In the genomic region with DNA sequence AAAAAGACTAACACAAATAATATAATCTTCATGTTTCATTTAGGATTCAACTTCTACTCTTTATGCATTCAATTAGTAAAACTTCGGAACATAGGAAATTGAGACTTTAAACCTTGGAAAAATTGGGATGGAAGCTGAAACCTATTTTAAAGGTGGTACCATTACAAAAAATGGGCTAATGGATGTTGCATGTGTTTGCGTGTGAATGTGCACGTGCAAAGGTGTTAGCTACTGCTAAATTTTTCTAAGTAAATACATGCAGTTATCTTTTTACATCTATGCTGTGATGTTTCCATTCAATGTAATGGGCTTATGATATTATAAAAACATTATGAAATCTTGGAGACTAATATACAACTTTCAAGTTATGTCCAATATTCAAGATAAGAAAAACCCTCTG, we compare ENCODE assay signal across 30 cellular contexts.
"Had no signal": no experiment of that assay in that cellular context is flagged by ENCODE, and none has a peak within 500 bp of the region (broad histone marks: within the 10 kb centered on the region; RNA-seq: fewer than 3 reads in every experiment).

No MANE protein-coding gene starts in this region.

- H3K27ac ChIP-seq: ascending aorta, cardiac muscle cell, WERI-Rb-1 had no signal

- H3K9me3 ChIP-seq: ascending aorta had no signal

- H3K36me3 ChIP-seq: ascending aorta, cardiac muscle cell, WERI-Rb-1 had no signal

- ATAC-seq: activated CD8-positive, alpha-beta T cell treated with anti-CD3 and anti-CD28 coated beads for 36 hours; activated naive CD8-positive, alpha-beta T cell treated with anti-CD3 and anti-CD28 coated beads, Interleukin-2, amount 50 U/mL, for 24 hours; WTC11 had no signal

- H3K4me1 ChIP-seq: ascending aorta had no signal

- FAIRE-seq: bronchial epithelial cell, TTC549 had no signal

- H3K4me3 ChIP-seq: ascending aorta, cardiac muscle cell had no signal

- DNase-seq: activated CD4-positive, alpha-beta memory T cell treated with anti-CD3 and anti-CD28 coated beads for 36 hours; activated CD4-positive, alpha-beta T cell treated with anti-CD3 and anti-CD28 coated beads for 4 hours; activated CD4-positive, alpha-beta T cell treated with anti-CD3 and anti-CD28 coated beads, Interleukin-2, amount 10 ng/mL, durations not matched to agents 24 days and 14 days; activated CD4-positive, alpha-beta T cell treated with anti-CD3 and anti-CD28 coated beads, Interleukin-2, amount 50 U/mL, for 1 hour; activated CD4-positive, alpha-beta T cell treated with anti-CD3 and anti-CD28 coated beads, Interleukin-2, amount 50 U/mL, for 4 hours; activated CD4-positive, CD25-positive, alpha-beta regulatory T cell; activated CD4-positive, CD25-positive, alpha-beta regulatory T cell treated with anti-CD3 and anti-CD28 coated beads, Interleukin-2, amount 50 U/mL, for 72 hours; activated CD8-positive, alpha-beta memory T cell treated with anti-CD3 and anti-CD28 coated beads, Interleukin-2, amount 50 U/mL, for 4 hours; activated CD8-positive, alpha-beta T cell treated with anti-CD3 and anti-CD28 coated beads for 36 hours; activated effector memory CD4-positive, alpha-beta T cell treated with Interleukin-2 at 50 U/mL for 16 hours; activated gamma-delta T cell; activated naive CD4-positive, alpha-beta T cell treated with anti-CD3 and anti-CD28 coated beads, Interleukin-2, amount 10 ng/mL, durations not matched to agents 7 days and 5 days; activated naive CD4-positive, alpha-beta T cell treated with Interleukin-2 at 50 U/mL for 16 hours; activated naive CD8-positive, alpha-beta T cell treated with anti-CD3 and anti-CD28 coated beads, Interleukin-2, amount 10 ng/mL, durations not matched to agents 7 days and 5 days; activated naive CD8-positive, alpha-beta T cell treated with anti-CD3 and anti-CD28 coated beads, Interleukin-2, amount 50 U/mL, for 24 hours; activated T-cell treated with anti-CD3 and anti-CD28 coated beads for 4 hours; activated T-cell treated with anti-CD3 and anti-CD28 coated beads, Interleukin-2, amount 50 U/mL, for 1 hour; activated T-cell treated with anti-CD3 and anti-CD28 coated beads, Interleukin-2, amount 50 U/mL, for 48 hours; amygdala; anterior cingulate cortex; caudate nucleus; cerebellar nuclear complex; T-helper 2 cell; T-helper 9 cell; WERI-Rb-1 had no signal

- H3K27me3 ChIP-seq: ascending aorta, cardiac muscle cell had no signal
